Comparison of ENCODE assay signal across 8 cellular contexts in the genomic region with DNA sequence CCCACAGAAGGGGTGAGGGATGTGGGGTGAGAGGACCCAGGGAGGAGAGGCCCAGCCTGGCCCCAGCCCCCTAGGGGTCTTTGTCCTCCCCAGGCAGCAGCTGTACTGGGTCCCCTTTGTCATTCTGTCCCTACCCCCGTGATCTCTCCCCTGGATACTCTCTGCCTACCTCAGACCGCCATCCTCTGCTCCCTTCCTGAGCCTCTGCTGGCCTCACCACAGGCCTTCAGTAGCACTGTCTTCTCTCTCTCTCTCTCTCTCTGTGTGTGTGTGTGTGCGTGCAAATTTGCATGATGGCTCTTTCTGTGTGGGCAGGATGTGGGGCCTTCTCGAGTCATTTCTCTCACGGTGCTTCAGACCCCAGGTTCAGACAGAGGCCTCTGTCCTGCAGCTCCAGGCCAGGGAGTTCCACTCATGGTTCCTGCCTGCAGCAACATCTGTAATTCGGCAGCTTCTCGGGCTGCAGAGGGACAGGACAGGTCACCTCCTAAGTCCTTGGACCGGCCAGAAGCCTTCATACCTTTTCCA. TPM values are rescaled to one million over a fixed set of nuclear protein-coding genes. Genes with fewer than 3 reads are reported as not detected.
DNase-seq lines count a peak whose midpoint lies in the region; ATAC-seq and TF ChIP-seq lines count a peak whose summit lies in the region.

No MANE protein-coding gene starts in this region.

- H3K9me3 ChIP-seq in Karpas-422 (ENCODE audit: low read length) (no peaks in the 10 kb centered on the region), trophoblast cell (ENCODE audit: insufficient read depth, low read depth, low read length) (no peaks in the 10 kb centered on the region)

- H4K91ac ChIP-seq in trophoblast cell (ENCODE audit: low read depth, low read length): peak overlapping the region; percentile 77

- ATAC-seq in GM21576 (IDR thresholded peaks at IDR 0.05; ENCODE audit: unreplicated experiment): peak; percentile 75

- peak overlapping the region; percentile 4 for H3K14ac ChIP-seq in trophoblast cell (ENCODE audit: low read length)

- H4K20me1 ChIP-seq in Karpas-422 (ENCODE audit: insufficient read depth, low read depth, low read length): peaks cover 13% of the 10 kb centered on the region; the same call in 1 of the 2 replicates

- H4K12ac ChIP-seq in trophoblast cell (ENCODE audit: low read depth, low read length): peak overlapping the region; percentile 46

- H3K36me3 ChIP-seq in Karpas-422 (ENCODE audit: insufficient read depth, low read length) (peaks cover 9% of the 10 kb centered on the region; the same call in 1 of the 2 replicates), trophoblast cell (ENCODE audit: control insufficient read depth in 1 of 2, insufficient read depth in 2 of 2, low read length in 2 of 2) (no peaks in the 10 kb centered on the region)

- H2AFZ ChIP-seq in Karpas-422 (ENCODE audit: low read length) (no peak overlapping the region), trophoblast cell (ENCODE audit: insufficient read depth, low read length, poor library complexity) (peak overlapping the region; percentile 25)

- TF ChIP-seq CTCF in GM12864 (IDR thresholded peaks at IDR 0.05; ENCODE audit: low read depth, low read length, missing control alignments): no peak

- H2AK5ac ChIP-seq in trophoblast cell (ENCODE audit: low read length): peak overlapping the region; percentile 7

- peak overlapping the region; percentile 25 for H3K4ac ChIP-seq in trophoblast cell (ENCODE audit: low read depth, low read length)

- H3K4me1 ChIP-seq in Karpas-422 (ENCODE audit: low read length) (peaks cover 24% of the 10 kb centered on the region), trophoblast cell (ENCODE audit: control insufficient read depth in 1 of 2, insufficient read depth in 2 of 2, low read length in 2 of 2) (peaks cover 28 to 35% of the 10 kb centered on the region in 2 experiments)

- H3K9ac ChIP-seq in Karpas-422 (ENCODE audit: low read length): peak overlapping the region; percentile 93
- no peak overlapping the region for H3K9ac ChIP-seq in trophoblast cell (ENCODE audit: low read length)

- no peak overlapping the region for H2BK120ac ChIP-seq in trophoblast cell (ENCODE audit: insufficient read depth, low read length, poor library complexity)

- H3K4me2 ChIP-seq in Karpas-422 (ENCODE audit: low read depth, low read length, poor library complexity, severe bottlenecking): peak overlapping the region; percentile 80
- no peak overlapping the region for H3K4me2 ChIP-seq in trophoblast cell (ENCODE audit: low read length)

- no peak overlapping the region for H2BK12ac ChIP-seq in trophoblast cell (ENCODE audit: low read length)

- peaks cover 64% of the 10 kb centered on the region for H3K79me2 ChIP-seq in Karpas-422 (ENCODE audit: low read length)
- H3K79me2 ChIP-seq in trophoblast cell (ENCODE audit: control insufficient read depth, insufficient read depth, low read length, poor library complexity): no peaks in the 10 kb centered on the region

- peak overlapping the region; percentile 73 for H3K4me3 ChIP-seq in GM12864 (ENCODE audit: low read depth, low read length)
- H3K4me3 ChIP-seq in Karpas-422 (ENCODE audit: low read length): peak overlapping the region; percentile 92
- no peak overlapping the region for H3K4me3 ChIP-seq in trophoblast cell (ENCODE audit: low read depth, low read length)

- H3K27me3 ChIP-seq in Karpas-422 (ENCODE audit: low read length) (no peaks in the 10 kb centered on the region), trophoblast cell (ENCODE audit: insufficient read depth, low read length) (no peaks in the 10 kb centered on the region)

- DNase-seq in GM12864 (ENCODE audit: low read depth): peak; percentile 93
- DNase-seq in Karpas-422: peak; percentile 92
- peak; percentile 82 for DNase-seq in activated effector memory CD4-positive, alpha-beta T cell treated with anti-CD3 and anti-CD28 coated beads, Interleukin-2, amount 50 U/mL, for 16 hours
- no peak for DNase-seq in trophoblast cell
- no peak for DNase-seq in cortex of kidney (lab: John Stamatoyannopoulos, UW)
- DNase-seq in putamen (ENCODE audit: low spot score): no peak
- no peak for DNase-seq in cerebellar nuclear complex (lab: John Stamatoyannopoulos, UW)

- peak overlapping the region; percentile 56 for H4K8ac ChIP-seq in trophoblast cell (ENCODE audit: low read depth, low read length)

- peak overlapping the region; percentile 78 for H3K27ac ChIP-seq in Karpas-422 (ENCODE audit: low read length)
- peak overlapping the region; percentile 34 for H3K27ac ChIP-seq in trophoblast cell (ENCODE audit: low read depth, low read length)

- peak overlapping the region; percentile 23 for H2BK5ac ChIP-seq in trophoblast cell (ENCODE audit: low read depth, low read length, poor library complexity)

- no peaks in the 10 kb centered on the region for H3K9me2 ChIP-seq in Karpas-422 (replicated peaks; ENCODE audit: insufficient read depth, low read length)

- H3K23ac ChIP-seq in trophoblast cell (ENCODE audit: low read length): no peak overlapping the region

- WGBS in trophoblast cell (ENCODE audit: extremely low coverage, insufficient coverage, insufficient read length): no CpG with 5 or more reads among the region's 8 CpGs

- peak overlapping the region; percentile 18 for H3K18ac ChIP-seq in trophoblast cell (ENCODE audit: low read length)

- peaks cover 25% of the 10 kb centered on the region for H3K79me1 ChIP-seq in trophoblast cell (ENCODE audit: low read length)

RNA-seq across cellular contexts. Expression of gene PSD4, which starts 1.4 kb away (rescaled TPM):
- 43.3 and 85.3 TPM in 2 replicates for total RNA-seq in Karpas-422 (2014; rRNA removed; shearing (Covaris generic); ENCODE audit: low replicate concordance)
- polyA plus RNA-seq in trophoblast cell (2013): 18.6 and 18.8 TPM in 2 replicates

RNA-seq across cellular contexts. Expression of gene IL1RN, which starts 47.8 kb away (rescaled TPM):
- total RNA-seq in Karpas-422 (2014; rRNA removed; shearing (Covaris generic); ENCODE audit: low replicate concordance): not detected in 2 replicates
- 0.33 and 0.37 TPM in 2 replicates for polyA plus RNA-seq in trophoblast cell (2013)

Comparison
In these comparisons a context has a peak if more than half of its experiments do, and no peak if none do; other contexts are left out.
1. DNase-seq: peak in GM12864 (single experiment), Karpas-422 (single experiment) and activated effector memory CD4-positive, alpha-beta T cell treated with anti-CD3 and anti-CD28 coated beads, Interleukin-2, amount 50 U/mL, for 16 hours (single experiment); none in trophoblast cell (0 of 2), cortex of kidney (single experiment), putamen (single experiment) and cerebellar nuclear complex (0 of 2).